ENCODE assay signal across 11 cellular contexts in genomic region chr7:98352621-98353020, GRCh38. TPM values are rescaled to one million over a fixed set of nuclear protein-coding genes. Genes with fewer than 3 reads are reported as not detected.
DNase-seq lines count a peak whose midpoint lies in the region; ATAC-seq and TF ChIP-seq lines count a peak whose summit lies in the region.
"Had no signal": no experiment of that assay in that cellular context is flagged by ENCODE, and none has a peak within 500 bp of the region (broad histone marks: within the 10 kb centered on the region; RNA-seq: fewer than 3 reads in every experiment).

No MANE protein-coding gene starts in this region.

- H3K4me3 ChIP-seq in cardiac fibroblast (replicated peaks in 1 of 2; ENCODE audit: low read depth in 2 of 2, low read length in 2 of 2) (no peak overlapping the region), osteoblast (ENCODE audit: insufficient read depth, low read length) (peak overlapping the region; percentile 8)
- H3K4me3 ChIP-seq: psoas muscle had no signal

- H3K4me2 ChIP-seq in osteoblast (ENCODE audit: insufficient read depth, low read length): peak overlapping the region; percentile 62

- peaks cover 36% of the 10 kb centered on the region for H3K4me1 ChIP-seq in osteoblast (ENCODE audit: insufficient read depth, low read length)
- H3K4me1 ChIP-seq: psoas muscle had no signal

- no peaks in the 10 kb centered on the region for H4K20me1 ChIP-seq in osteoblast (ENCODE audit: insufficient read depth, low read length)

- TF ChIP-seq CTCF in cardiac fibroblast (IDR thresholded peaks at IDR 0.05; ENCODE audit: low read depth, low read length) (no peak), osteoblast (IDR thresholded peaks at IDR 0.05; ENCODE audit: extremely low read depth, low read depth, low read length) (no peak)

- H2AFZ ChIP-seq in osteoblast (ENCODE audit: low read length): peak overlapping the region; percentile 39

- ATAC-seq in HG03342 (IDR thresholded peaks at IDR 0.05; ENCODE audit: unreplicated experiment): no peak
- no peak for ATAC-seq in HG02840 (IDR thresholded peaks at IDR 0.05; ENCODE audit: low FRiP score, unreplicated experiment)
- ATAC-seq: activated T-helper 17 cell treated with anti-CD3 and anti-CD28 coated beads, Interleukin-2, amount 50 U/mL, for 72 hours; psoas muscle had no signal

- H3K9me3 ChIP-seq in osteoblast (ENCODE audit: low read depth, low read length): peaks cover 2% of the 10 kb centered on the region
- H3K9me3 ChIP-seq: psoas muscle had no signal

- in situ Hi-C loops in Caki2 (cut with HindIII; ENCODE audit: low pct_unique_long_range_greater_than_20kb, low sequenced_read_pairs): no loop called here

- DNase-seq in Caki2 (ENCODE audit: low read depth): peak; percentile 41
- DNase-seq in MV-4-11 (lab: John Stamatoyannopoulos, UW): peak; percentile 7
- DNase-seq in cardiac fibroblast (ENCODE audit: low read depth in 2 of 2): peak; percentile 61 to 87
- DNase-seq in osteoblast (ENCODE audit: insufficient read length, low spot score, missing footprints): peak; percentile 92
- no peak for DNase-seq in NCI-H526 treated with DMSO at 0.1 percent for 48 hours (lab: John Stamatoyannopoulos, UW)
- DNase-seq in SKM-1 (lab: John Stamatoyannopoulos, UW; ENCODE audit: unreplicated experiment): no peak
- DNase-seq: effector CD4-positive, alpha-beta T cell; psoas muscle had no signal

- no peaks in the 10 kb centered on the region for H3K79me2 ChIP-seq in osteoblast (ENCODE audit: insufficient read depth, low read length)

- no peaks in the 10 kb centered on the region for H3K36me3 ChIP-seq in osteoblast (ENCODE audit: insufficient read depth, low read length)

- no peaks in the 10 kb centered on the region for H3K27me3 ChIP-seq in osteoblast (ENCODE audit: insufficient read depth, low read length)

- H3K27ac ChIP-seq in osteoblast (ENCODE audit: low read depth, low read length): peak overlapping the region; percentile 57
- H3K27ac ChIP-seq: psoas muscle had no signal

RNA-seq across cellular contexts. Expression of gene BAIAP2L1, which starts 48.3 kb away (rescaled TPM):
- 14.5 and 21.4 TPM in 2 replicates for total RNA-seq in Caki2 (2014; rRNA removed; shearing (Covaris generic); ENCODE audit: low replicate concordance)
- 7.7 and 10.5 TPM in 2 replicates for total RNA-seq in osteoblast

Comparison
In these comparisons a context has a peak if more than half of its experiments do, and no peak if none do; other contexts are left out.
1. DNase-seq: peak in Caki2 (single experiment), MV-4-11 (single experiment), cardiac fibroblast (2 of 2) and osteoblast (single experiment); none in NCI-H526 treated with DMSO at 0.1 percent for 48 hours (single experiment) and SKM-1 (single experiment).